In genomic region chr4:121951570-121952110, GRCh38 we compare ENCODE assay signal across 8 cellular contexts. TPM values are rescaled to one million over a fixed set of nuclear protein-coding genes. Genes with fewer than 3 reads are reported as not detected.
A peak's percentile ranks its signal among the peaks of the same experiment; 100 is the strongest.
DNase-seq lines count a peak whose midpoint lies in the region; ATAC-seq and TF ChIP-seq lines count a peak whose summit lies in the region.

Gene TRPC3, minus strand, starts transcription at chr4:121952060. Its CDS starts 380 bp downstream, at chr4:121951680.

- no peak within 1 kb of the TSS for H3K9ac ChIP-seq in neural progenitor cell

- peaks cover 8% of the 10 kb centered on the region for H3F3A ChIP-seq in neural progenitor cell (ENCODE audit: low read depth)

- peak within 1 kb of the TSS; percentile 83 for H3K4me2 ChIP-seq in neural progenitor cell

- no peaks in the 10 kb centered on the region for H3K36me3 ChIP-seq in CD4-positive, CD25-positive, alpha-beta regulatory T cell (ENCODE audit: control insufficient read depth, insufficient read depth, low read length)
- H3K36me3 ChIP-seq in neural progenitor cell (no peaks in the 10 kb centered on the region), vagina (no peaks in the 10 kb centered on the region)

- H4K20me1 ChIP-seq in neural progenitor cell (ENCODE audit: low read depth): peaks cover 5% of the 10 kb centered on the region

- peak; percentile 11 to 22 for ATAC-seq in CD4-positive, CD25-positive, alpha-beta regulatory T cell (ENCODE audit: low read depth in 2 of 2)
- ATAC-seq in GM21381 (IDR thresholded peaks at IDR 0.05; ENCODE audit: unreplicated experiment): peak; percentile 33
- peak; percentile 42 to 58 for ATAC-seq in activated T-cell treated with anti-CD3 and anti-CD28 coated beads, Interleukin-2, amount 50 U/mL, for 4 hours

- H3K36me3 Mint-ChIP-seq in CD4-positive, CD25-positive, alpha-beta regulatory T cell: no peaks in the 10 kb centered on the region
- H3K36me3 Mint-ChIP-seq in activated T-cell treated with anti-CD3 and anti-CD28 coated beads, Interleukin-2, amount 50 U/mL, for 4 hours (ENCODE audit: insufficient read depth): no peaks in the 10 kb centered on the region
- no peaks in the 10 kb centered on the region for H3K36me3 Mint-ChIP-seq in neural progenitor cell

- no peaks in the 10 kb centered on the region for H3K9me3 ChIP-seq in CD4-positive, CD25-positive, alpha-beta regulatory T cell (ENCODE audit: control insufficient read depth in 2 of 2, low read length in 2 of 2)
- no peaks in the 10 kb centered on the region for H3K9me3 ChIP-seq in neural progenitor cell (ENCODE audit: low read depth)
- H3K9me3 ChIP-seq in vagina: no peaks in the 10 kb centered on the region

- TF ChIP-seq POLR2A in vagina (IDR thresholded peaks at IDR 0.05): no peak

- H3K27ac ChIP-seq in CD4-positive, CD25-positive, alpha-beta regulatory T cell (ENCODE audit: insufficient read depth, low read length, poor library complexity, severe bottlenecking): no peak within 1 kb of the TSS
- H3K27ac ChIP-seq in neural progenitor cell: no peak within 1 kb of the TSS
- peak within 1 kb of the TSS; percentile 71 for H3K27ac ChIP-seq in vagina

- peaks cover 34% of the 10 kb centered on the region for H3K27me3 ChIP-seq in CD4-positive, CD25-positive, alpha-beta regulatory T cell (ENCODE audit: control insufficient read depth, insufficient read depth, low read length)
- H3K27me3 ChIP-seq in neural progenitor cell (peaks cover 98% of the 10 kb centered on the region), vagina (no peaks in the 10 kb centered on the region)

- no peaks in the 10 kb centered on the region for H3K79me2 ChIP-seq in neural progenitor cell (ENCODE audit: low read depth)

- no peak within 1 kb of the TSS for H3K27ac Mint-ChIP-seq in CD4-positive, CD25-positive, alpha-beta regulatory T cell
- no peak within 1 kb of the TSS for H3K27ac Mint-ChIP-seq in neural progenitor cell

- TF ChIP-seq CTCF in LNCaP clone FGC (IDR thresholded peaks at IDR 0.05; ENCODE audit: control insufficient read depth, extremely low read depth, insufficient read depth) (no peak), fibroblast of pulmonary artery (IDR thresholded peaks at IDR 0.05; ENCODE audit: low read length, missing control alignments) (no peak), neural progenitor cell (IDR thresholded peaks at IDR 0.05) (no peak), vagina (IDR thresholded peaks at IDR 0.05) (no peak)

- peak within 1 kb of the TSS; percentile 81 to 96 (median 88) for H3K4me3 Mint-ChIP-seq in CD4-positive, CD25-positive, alpha-beta regulatory T cell
- H3K4me3 Mint-ChIP-seq in activated T-cell treated with anti-CD3 and anti-CD28 coated beads, Interleukin-2, amount 50 U/mL, for 4 hours: peak within 1 kb of the TSS; percentile 89
- H3K4me3 Mint-ChIP-seq in neural progenitor cell: peak within 1 kb of the TSS; percentile 93

- peak within 1 kb of the TSS; percentile 57 for H3K4me3 ChIP-seq in CD4-positive, CD25-positive, alpha-beta regulatory T cell (ENCODE audit: low read depth, low read length)
- H3K4me3 ChIP-seq in LNCaP clone FGC (ENCODE audit: low read depth, low read length) (peak within 1 kb of the TSS; percentile 42), fibroblast of pulmonary artery (replicated peaks; ENCODE audit: low read depth, low read length) (peak within 1 kb of the TSS; percentile 45), neural progenitor cell (peak within 1 kb of the TSS; percentile 63), vagina (peak within 1 kb of the TSS; percentile 54 to 94)

- peak within 1 kb of the TSS; percentile 98 for H2AFZ ChIP-seq in neural progenitor cell (replicated peaks)

- H3K4me1 ChIP-seq in CD4-positive, CD25-positive, alpha-beta regulatory T cell (ENCODE audit: control insufficient read depth, insufficient read depth, low read length, poor library complexity, severe bottlenecking): peaks cover 21% of the 10 kb centered on the region
- H3K4me1 ChIP-seq in neural progenitor cell (peaks cover 11% of the 10 kb centered on the region), vagina (peaks cover 14% of the 10 kb centered on the region)

- peak; percentile 1 to 18 (median 5) for DNase-seq in CD4-positive, CD25-positive, alpha-beta regulatory T cell
- DNase-seq in LNCaP clone FGC (ENCODE audit: low read depth) (no peak), fibroblast of pulmonary artery (ENCODE audit: low read depth) (no peak), neural progenitor cell (ENCODE audit: low spot score) (peak; percentile 67), vagina (ENCODE audit: extremely low spot score in 2 of 2) (no peak), NCI-H1048 (lab: John Stamatoyannopoulos, UW) (no peak)
- peak; percentile 10 for DNase-seq in activated T-cell treated with anti-CD3 and anti-CD28 coated beads, Interleukin-2, amount 50 U/mL, for 4 hours

- H3K9me3 Mint-ChIP-seq in CD4-positive, CD25-positive, alpha-beta regulatory T cell: no peaks in the 10 kb centered on the region
- no peaks in the 10 kb centered on the region for H3K9me3 Mint-ChIP-seq in activated T-cell treated with anti-CD3 and anti-CD28 coated beads, Interleukin-2, amount 50 U/mL, for 4 hours
- no peaks in the 10 kb centered on the region for H3K9me3 Mint-ChIP-seq in neural progenitor cell

- H3K4me1 Mint-ChIP-seq in CD4-positive, CD25-positive, alpha-beta regulatory T cell: peaks cover 9 to 23% (median 16%) of the 10 kb centered on the region in 4 donors
- H3K4me1 Mint-ChIP-seq in activated T-cell treated with anti-CD3 and anti-CD28 coated beads, Interleukin-2, amount 50 U/mL, for 4 hours (ENCODE audit: low read depth): peaks cover 14% of the 10 kb centered on the region
- peaks cover 8% of the 10 kb centered on the region for H3K4me1 Mint-ChIP-seq in neural progenitor cell

- intact Hi-C loops in vagina (cut with DNase I): no loop called here

- H3K27me3 Mint-ChIP-seq in CD4-positive, CD25-positive, alpha-beta regulatory T cell: peaks cover 71% of the 10 kb centered on the region
- peaks cover 32% of the 10 kb centered on the region for H3K27me3 Mint-ChIP-seq in activated T-cell treated with anti-CD3 and anti-CD28 coated beads, Interleukin-2, amount 50 U/mL, for 4 hours (ENCODE audit: low read depth)
- peaks cover 36% of the 10 kb centered on the region for H3K27me3 Mint-ChIP-seq in neural progenitor cell (ENCODE audit: insufficient read depth, low read depth)

RNA-seq across cellular contexts. Expression of gene TRPC3, which starts in this region (rescaled TPM):
- total RNA-seq in CD4-positive, CD25-positive, alpha-beta regulatory T cell: 0.52 TPM
- polyA plus RNA-seq in CD4-positive, CD25-positive, alpha-beta regulatory T cell: not detected
- under 1 TPM in 2 of 3 donors, not detected in 1; 0.33 to 0.63 TPM for total RNA-seq in activated T-cell treated with anti-CD3 and anti-CD28 coated beads, Interleukin-2, amount 50 U/mL, for 4 hours
- total RNA-seq in neural progenitor cell (ENCODE audit: low replicate concordance): 0.17 TPM in 1 of 2 replicates, not detected in the other
- total RNA-seq in vagina: 0.98 TPM

Comparison
In these comparisons a context has a peak if more than half of its experiments do, and no peak if none do; other contexts are left out.
1. Peak in DNase-seq, ATAC-seq and H3K4me3 ChIP-seq in CD4-positive, CD25-positive, alpha-beta regulatory T cell; RNA of the gene not detected or under 1 TPM.
2. Peak in DNase-seq and ATAC-seq in activated T-cell treated with anti-CD3 and anti-CD28 coated beads, Interleukin-2, amount 50 U/mL, for 4 hours; RNA of the gene not detected or under 1 TPM.
3. Peak in DNase-seq, H3K4me3 ChIP-seq and H3K4me2 ChIP-seq in neural progenitor cell; RNA of the gene not detected or under 1 TPM.